ENCODE assay signal across 31 cellular contexts in the genomic region with DNA sequence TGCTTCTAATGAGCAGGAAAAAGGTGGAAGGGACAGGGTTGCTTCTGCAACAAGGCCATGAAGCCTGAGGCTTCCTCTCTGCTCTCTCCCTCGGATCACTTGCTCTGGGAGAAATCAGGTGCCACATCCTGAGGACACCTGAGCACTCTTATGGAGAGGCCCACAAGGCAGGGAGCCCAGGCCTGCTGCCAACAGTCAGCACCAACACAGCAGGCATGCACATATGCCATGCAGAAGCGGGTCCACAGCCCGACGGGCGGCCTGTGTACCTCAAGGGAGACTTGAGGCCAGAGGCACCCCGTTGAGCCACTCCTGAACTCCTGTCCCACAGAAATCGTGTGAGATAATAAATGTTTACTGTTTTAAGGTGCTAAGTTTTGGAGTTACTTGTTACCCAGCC.
"Had no signal": no experiment of that assay in that cellular context is flagged by ENCODE, and none has a peak within 500 bp of the region (broad histone marks: within the 10 kb centered on the region; RNA-seq: fewer than 3 reads in every experiment).

No MANE protein-coding gene starts in this region.

- H3K27me3 ChIP-seq: adrenal gland, ascending aorta, cardiac muscle cell, neutrophil, stomach, tibial artery had no signal

- DNase-seq: activated CD4-positive, alpha-beta T cell treated with anti-CD3 and anti-CD28 coated beads for 48 hours; activated CD4-positive, alpha-beta T cell treated with anti-CD3 and anti-CD28 coated beads, Interleukin-2, amount 50 U/mL, for 48 hours; activated CD8-positive, alpha-beta memory T cell treated with anti-CD3 and anti-CD28 coated beads for 24 hours; activated effector memory CD4-positive, alpha-beta T cell treated with anti-CD3 and anti-CD28 coated beads, Interleukin-2, amount 50 U/mL, for 16 hours; activated naive CD4-positive, alpha-beta T cell treated with anti-CD3 and anti-CD28 coated beads for 36 hours; activated naive CD8-positive, alpha-beta T cell treated with anti-CD3 and anti-CD28 coated beads for 36 hours; adrenal gland; cortex of kidney; endodermal cell; foreskin fibroblast; head of caudate nucleus; hypothalamus; immature natural killer cell; naive B cell; nephron progenitor cell; psoas muscle; stimulated activated CD4-positive, alpha-beta T cell treated with anti-CD3 and anti-CD28 coated beads, Interleukin-15, amount 100 ng/mL, for 24 hours; stimulated activated CD4-positive, alpha-beta T cell treated with anti-CD3 and anti-CD28 coated beads, Interleukin-2, amount 100 ng/mL, for 24 hours; stimulated activated naive B cell treated with anti-CD40 and anti-IgM and Interleukin-4, amounts not matched to agents 10 μg/mL and 1 μg/mL and 100 μg/mL, for 72 hours; stomach; T-helper 17 cell; T1000; tibial artery; WERI-Rb-1 had no signal

- H3K27ac ChIP-seq: adrenal gland, ascending aorta, cardiac muscle cell, neutrophil, parathyroid adenoma, psoas muscle, stomach, tibial artery, WERI-Rb-1 had no signal

- H3K27ac Mint-ChIP-seq: activated naive CD4-positive, alpha-beta T cell treated with anti-CD3 and anti-CD28 coated beads for 36 hours; activated naive CD8-positive, alpha-beta T cell treated with anti-CD3 and anti-CD28 coated beads for 36 hours; activated T-helper 1 cell treated with anti-CD3 and anti-CD28 coated beads, Interleukin-12 subunit alpha, Interleukin-12 subunit beta, Interleukin-2, Interleukin-4 antibody, amounts not matched to agents 30 ng/mL and 10 ng/mL and 1 ng/mL, durations not matched to agents 14 hours and 24 hours and 36 hours; endodermal cell; immature natural killer cell; naive B cell; nephron progenitor cell; stimulated activated naive B cell treated with anti-CD40 and anti-IgM and Interleukin-4, amounts not matched to agents 10 μg/mL and 1 μg/mL and 100 μg/mL, for 72 hours; T-helper 17 cell had no signal

- H3K9me3 ChIP-seq: adrenal gland, ascending aorta, neutrophil, psoas muscle, stomach, tibial artery had no signal

- H3K9me3 Mint-ChIP-seq: activated naive CD4-positive, alpha-beta T cell treated with anti-CD3 and anti-CD28 coated beads for 36 hours; activated naive CD8-positive, alpha-beta T cell treated with anti-CD3 and anti-CD28 coated beads for 36 hours; activated T-helper 1 cell treated with anti-CD3 and anti-CD28 coated beads, Interleukin-12 subunit alpha, Interleukin-12 subunit beta, Interleukin-2, Interleukin-4 antibody, amounts not matched to agents 30 ng/mL and 10 ng/mL and 1 ng/mL, durations not matched to agents 14 hours and 24 hours and 36 hours; brain; endodermal cell; immature natural killer cell; naive B cell; nephron progenitor cell; stimulated activated naive B cell treated with anti-CD40 and anti-IgM and Interleukin-4, amounts not matched to agents 10 μg/mL and 1 μg/mL and 100 μg/mL, for 72 hours had no signal

- H3K4me1 Mint-ChIP-seq: activated naive CD8-positive, alpha-beta T cell treated with anti-CD3 and anti-CD28 coated beads for 36 hours; brain; endodermal cell; immature natural killer cell; nephron progenitor cell; stimulated activated naive B cell treated with anti-CD40 and anti-IgM and Interleukin-4, amounts not matched to agents 10 μg/mL and 1 μg/mL and 100 μg/mL, for 72 hours had no signal

- H3K27me3 Mint-ChIP-seq: activated naive CD8-positive, alpha-beta T cell treated with anti-CD3 and anti-CD28 coated beads for 36 hours; brain; naive B cell; stimulated activated naive B cell treated with anti-CD40 and anti-IgM and Interleukin-4, amounts not matched to agents 10 μg/mL and 1 μg/mL and 100 μg/mL, for 72 hours; T-helper 17 cell had no signal

- H3K4me3 ChIP-seq: adrenal gland, ascending aorta, cardiac muscle cell, psoas muscle, smooth muscle cell, stomach, tibial artery had no signal

- H3K4me1 ChIP-seq: adrenal gland, ascending aorta, parathyroid adenoma, psoas muscle, tibial artery had no signal

- H3K4me3 Mint-ChIP-seq: activated naive CD4-positive, alpha-beta T cell treated with anti-CD3 and anti-CD28 coated beads for 36 hours; activated naive CD8-positive, alpha-beta T cell treated with anti-CD3 and anti-CD28 coated beads for 36 hours; activated T-helper 1 cell treated with anti-CD3 and anti-CD28 coated beads, Interleukin-12 subunit alpha, Interleukin-12 subunit beta, Interleukin-2, Interleukin-4 antibody, amounts not matched to agents 30 ng/mL and 10 ng/mL and 1 ng/mL, durations not matched to agents 14 hours and 24 hours and 36 hours; brain; endodermal cell; immature natural killer cell; naive B cell; nephron progenitor cell; stimulated activated naive B cell treated with anti-CD40 and anti-IgM and Interleukin-4, amounts not matched to agents 10 μg/mL and 1 μg/mL and 100 μg/mL, for 72 hours; T-helper 17 cell had no signal
